In genomic region chr9:2418619-2419018, GRCh38 we compare ENCODE assay signal across 10 cellular contexts.
DNase-seq lines count a peak whose midpoint lies in the region; FAIRE-seq and TF ChIP-seq lines count a peak whose summit lies in the region.
"Had no signal": no experiment of that assay in that cellular context is flagged by ENCODE, and none has a peak within 500 bp of the region (broad histone marks: within the 10 kb centered on the region; RNA-seq: fewer than 3 reads in every experiment).

No MANE protein-coding gene starts in this region.

- CTCF ChIA-PET in mammary epithelial cell (lab: Charles Lee; ENCODE audit: low non-redundant PET): no interaction called here
- CTCF ChIA-PET in activated naive CD4-positive, alpha-beta T cell treated with anti-CD3 and anti-CD28 coated beads for 36 hours (lab: Charles Lee): no interaction called here

- no peaks in the 10 kb centered on the region for H3K36me3 Mint-ChIP-seq in activated naive CD4-positive, alpha-beta T cell treated with anti-CD3 and anti-CD28 coated beads for 36 hours (ENCODE audit: low read depth)
- H3K36me3 Mint-ChIP-seq: memory B cell had no signal

- H2AFZ ChIP-seq in mammary epithelial cell (ENCODE audit: low read depth, low read length): no peak overlapping the region

- H3K4me1 Mint-ChIP-seq in activated naive CD4-positive, alpha-beta T cell treated with anti-CD3 and anti-CD28 coated beads for 36 hours (ENCODE audit: low read depth): no peaks in the 10 kb centered on the region
- H3K4me1 Mint-ChIP-seq: memory B cell had no signal

- H3K9ac ChIP-seq in mammary epithelial cell (ENCODE audit: insufficient read depth, low read length) (no peak overlapping the region), kidney (ENCODE audit: low read length in 2 of 2) (no peak overlapping the region)

- H3K4me3 Mint-ChIP-seq in activated naive CD4-positive, alpha-beta T cell treated with anti-CD3 and anti-CD28 coated beads for 36 hours: no peak overlapping the region
- H3K4me3 Mint-ChIP-seq: activated CD8-positive, alpha-beta T cell treated with anti-CD3 and anti-CD28 coated beads, Interleukin-2, amount 10 ng/mL, durations not matched to agents 7 days and 5 days; memory B cell had no signal

- no peak overlapping the region for H3K4me2 ChIP-seq in mammary epithelial cell (ENCODE audit: insufficient read depth, low read depth, low read length)

- H4K20me1 ChIP-seq in mammary epithelial cell (ENCODE audit: insufficient read depth, low read length): no peaks in the 10 kb centered on the region

- dilution Hi-C loops in mammary epithelial cell (cut with HindIII; ENCODE audit: low sequenced_read_pairs): no loop called here

- DNase-seq in GM04504 (ENCODE audit: low read depth) (peak; percentile 18), NCI-H2081 treated with DMSO at 0.1 percent for 48 hours (lab: John Stamatoyannopoulos, UW) (peak; percentile 91), mammary epithelial cell (peak; percentile 41), myocyte (ENCODE audit: low read depth) (peak; percentile 76), kidney (no peak), NCI-H1694 (lab: John Stamatoyannopoulos, UW) (no peak), HPDE6-E6E7 (ENCODE audit: extremely low spot score) (no peak)
- DNase-seq in activated naive CD4-positive, alpha-beta T cell treated with anti-CD3 and anti-CD28 coated beads for 36 hours: no peak
- DNase-seq: activated CD8-positive, alpha-beta T cell treated with anti-CD3 and anti-CD28 coated beads, Interleukin-2, amount 10 ng/mL, durations not matched to agents 7 days and 5 days had no signal

- H3K27me3 Mint-ChIP-seq in activated naive CD4-positive, alpha-beta T cell treated with anti-CD3 and anti-CD28 coated beads for 36 hours (ENCODE audit: low read depth): peaks cover 3% of the 10 kb centered on the region

- intact Hi-C loops in mammary epithelial cell (cut with micrococcal nuclease): loop anchor here (10.0 kb wide), 1 partner anchor 94 kb away; no protein-coding TSS in a partner anchor
- intact Hi-C loops in activated naive CD4-positive, alpha-beta T cell treated with anti-CD3 and anti-CD28 coated beads for 36 hours (cut with micrococcal nuclease): no loop called here
- intact Hi-C loops in kidney (cut with DNase I): no loop called here

- BruUV-seq in mammary epithelial cell (replicated peaks; lab: Mats Ljungman, UMichigan): no TSS peak

- no peaks in the 10 kb centered on the region for H3K9me3 Mint-ChIP-seq in activated naive CD4-positive, alpha-beta T cell treated with anti-CD3 and anti-CD28 coated beads for 36 hours
- H3K9me3 Mint-ChIP-seq: memory B cell had no signal

- TF ChIP-seq CTCF in mammary epithelial cell (conservative IDR thresholded peaks at IDR 0.05 in 1 of 2, IDR thresholded peaks at IDR 0.05 in 1 of 2; ENCODE audit: extremely low read depth in 1 of 2, insufficient read depth in 1 of 2, low read depth in 1 of 2, low read length in 2 of 2) (no peak), kidney (IDR thresholded peaks at IDR 0.05; ENCODE audit: borderline replicate concordance, extremely low read depth, insufficient read depth) (no peak)

- H3K27me3 ChIP-seq in mammary epithelial cell (ENCODE audit: insufficient read depth, low read length): no peaks in the 10 kb centered on the region

- 0% methylated on average over 2 of the region's 2 CpGs for WGBS in mammary epithelial cell (ENCODE audit: low coverage, missing lambda C conversion rate)

- no peak overlapping the region for H3K27ac ChIP-seq in mammary epithelial cell (ENCODE audit: insufficient read depth, low read depth, low read length)
- no peak overlapping the region for H3K27ac ChIP-seq in kidney (ENCODE audit: low read depth in 2 of 2, low read length in 2 of 2)

- in situ Hi-C loops in mammary epithelial cell (cut with MboI; ENCODE audit: low sequenced_read_pairs in 2 of 2): no loop called here

- no peaks in the 10 kb centered on the region for H3K36me3 ChIP-seq in mammary epithelial cell (ENCODE audit: insufficient read depth, low read length)
- H3K36me3 ChIP-seq in kidney (ENCODE audit: control insufficient read depth in 1 of 2, insufficient read depth in 2 of 2, low read length in 2 of 2): no peaks in the 10 kb centered on the region

- H3K9me3 ChIP-seq in mammary epithelial cell (replicated peaks; ENCODE audit: insufficient read depth, low read length) (no peaks in the 10 kb centered on the region), kidney (ENCODE audit: control insufficient read depth in 1 of 2, low read length in 2 of 2) (no peaks in the 10 kb centered on the region)

- FAIRE-seq in kidney (lab: Jason Lieb, UNC): no peak

- H3K79me2 ChIP-seq in mammary epithelial cell (ENCODE audit: insufficient read depth, low read length): no peaks in the 10 kb centered on the region

- H3K4me1 ChIP-seq in mammary epithelial cell (ENCODE audit: insufficient read depth, low read length) (no peaks in the 10 kb centered on the region), kidney (ENCODE audit: control insufficient read depth in 1 of 2, insufficient read depth in 1 of 2, low read depth in 1 of 2, low read length in 2 of 2) (peaks cover 2 to 4% of the 10 kb centered on the region in 2 donors)

- H3K27ac Mint-ChIP-seq in activated naive CD4-positive, alpha-beta T cell treated with anti-CD3 and anti-CD28 coated beads for 36 hours: no peak overlapping the region
- H3K27ac Mint-ChIP-seq: activated CD8-positive, alpha-beta T cell treated with anti-CD3 and anti-CD28 coated beads, Interleukin-2, amount 10 ng/mL, durations not matched to agents 7 days and 5 days; memory B cell had no signal

- H3K4me3 ChIP-seq in mammary epithelial cell (replicated peaks in 1 of 3; ENCODE audit: insufficient read depth in 1 of 3, low read depth in 2 of 3, low read length in 3 of 3): no peak overlapping the region
- no peak overlapping the region for H3K4me3 ChIP-seq in kidney (ENCODE audit: low read length in 2 of 2)

Comparison
In these comparisons a context has a peak if more than half of its experiments do, and no peak if none do; other contexts are left out.
1. DNase-seq: peak in GM04504 (single experiment), NCI-H2081 treated with DMSO at 0.1 percent for 48 hours (single experiment), mammary epithelial cell (single experiment) and myocyte (single experiment); none in activated naive CD4-positive, alpha-beta T cell treated with anti-CD3 and anti-CD28 coated beads for 36 hours (single experiment), kidney (single experiment), NCI-H1694 (single experiment) and HPDE6-E6E7 (single experiment).